ENCODE assay signal across 25 cellular contexts in the genomic region with DNA sequence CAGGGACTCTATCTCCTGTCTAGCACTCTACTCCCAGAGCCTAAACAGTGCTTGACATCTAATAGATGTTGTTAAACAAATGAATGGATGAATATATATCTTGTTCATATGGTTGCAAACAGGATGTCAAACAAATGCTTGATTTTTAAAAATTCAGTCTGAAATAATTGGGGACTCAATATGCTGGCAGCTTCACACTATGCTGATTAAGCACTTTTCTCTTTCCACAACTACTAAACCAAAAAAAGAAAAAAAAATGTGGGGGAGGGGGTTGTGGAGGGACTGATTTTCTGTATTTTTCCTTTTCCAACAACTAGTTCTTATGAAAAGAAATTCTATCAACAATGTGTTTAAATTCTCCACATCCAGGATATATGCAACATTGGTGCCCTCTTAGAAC. TPM values are rescaled to one million over a fixed set of nuclear protein-coding genes. Genes with fewer than 3 reads are reported as not detected.
DNase-seq lines count a peak whose midpoint lies in the region; ATAC-seq, FAIRE-seq and TF ChIP-seq lines count a peak whose summit lies in the region.
"Had no signal": no experiment of that assay in that cellular context is flagged by ENCODE, and none has a peak within 500 bp of the region (broad histone marks: within the 10 kb centered on the region; RNA-seq: fewer than 3 reads in every experiment).

No MANE protein-coding gene starts in this region.

- H3K9me3 ChIP-seq in HepG2 (ENCODE audit: low read length): peaks cover 9% of the 10 kb centered on the region; the same call in 1 of the 2 replicates
- H3K9me3 ChIP-seq in right lobe of liver: no peaks in the 10 kb centered on the region
- peaks cover 7% of the 10 kb centered on the region for H3K9me3 ChIP-seq in IMR-90 (ENCODE audit: control insufficient read depth, insufficient read depth, low read length)
- peaks cover 2 to 3% of the 10 kb centered on the region in 2 experiments; a peak in 1 of 4 replicates for H3K9me3 ChIP-seq in H1 (ENCODE audit: insufficient read depth in 2 of 2, low read depth in 1 of 2, low read length in 1 of 2)
- H3K9me3 ChIP-seq: BE2C had no signal

- no peak overlapping the region for H2AK9ac ChIP-seq in IMR-90 (replicated peaks; ENCODE audit: low read depth, low read length, poor library complexity)

- H3K79me2 ChIP-seq in HepG2 (ENCODE audit: insufficient read depth, low read length) (no peaks in the 10 kb centered on the region), H1 (ENCODE audit: control insufficient read depth in 1 of 2, insufficient read depth in 2 of 2, low read length in 2 of 2) (no peaks in the 10 kb centered on the region)

- dilution Hi-C loops in IMR-90 (cut with HindIII; ENCODE audit: low sequenced_read_pairs, unreplicated experiment): no loop called here

- H2BK15ac ChIP-seq in IMR-90 (ENCODE audit: low read depth, low read length): no peak overlapping the region
- no peak overlapping the region for H2BK15ac ChIP-seq in H1 (ENCODE audit: low read length)

- no peak for TF ChIP-seq RAD21 in HepG2 (CRISPR knock-in tag; IDR thresholded peaks at IDR 0.05)
- TF ChIP-seq RAD21 in IMR-90 (IDR thresholded peaks at IDR 0.05; ENCODE audit: low read length): no peak
- no peak for TF ChIP-seq RAD21 in H1 (IDR thresholded peaks at IDR 0.05 in 1 of 2, conservative IDR thresholded peaks at IDR 0.05 in 1 of 2; ENCODE audit: low read depth in 2 of 2, low read length in 2 of 2)

- H3K23ac ChIP-seq in IMR-90 (ENCODE audit: low read depth, low read length) (no peak overlapping the region), H1 (ENCODE audit: insufficient read length) (no peak overlapping the region)

- H3K4me2 ChIP-seq in HepG2 (ENCODE audit: low read depth, low read length) (no peak overlapping the region), IMR-90 (ENCODE audit: low read depth, low read length) (no peak overlapping the region), H1 (ENCODE audit: insufficient read depth in 1 of 2, low read depth in 2 of 2, low read length in 2 of 2) (no peak overlapping the region)
- H3K4me2 ChIP-seq: BLaER1 had no signal

- no peak overlapping the region for H3K27ac ChIP-seq in HepG2 (ENCODE audit: extremely low read length, insufficient read depth, low read length)
- no peak overlapping the region for H3K27ac ChIP-seq in right lobe of liver
- no peak overlapping the region for H3K27ac ChIP-seq in IMR-90 (ENCODE audit: insufficient read depth, low read length)
- H3K27ac ChIP-seq in H1 (ENCODE audit: low read depth, low read length): no peak overlapping the region
- H3K27ac ChIP-seq: 22Rv1, BLaER1 had no signal

- H2AFZ ChIP-seq in HepG2 (ENCODE audit: low read length) (no peak overlapping the region), IMR-90 (replicated peaks; ENCODE audit: low read length, poor library complexity) (no peak overlapping the region), H1 (ENCODE audit: low read length) (no peak overlapping the region)

- TF ChIP-seq CTCF in HepG2 (CRISPR knock-in tag; IDR thresholded peaks at IDR 0.05): no peak
- no peak for TF ChIP-seq CTCF in right lobe of liver (IDR thresholded peaks at IDR 0.05)
- no peak for TF ChIP-seq CTCF in IMR-90 (conservative IDR thresholded peaks at IDR 0.05; ENCODE audit: low read depth, low read length)
- TF ChIP-seq CTCF in H1 (IDR thresholded peaks at IDR 0.05; ENCODE audit: control extremely low read depth in 1 of 3, insufficient read depth in 1 of 3, low read depth in 1 of 3, low read length in 3 of 3): no peak

- H2BK12ac ChIP-seq in H1 (ENCODE audit: low read depth, low read length): no peak overlapping the region

- intact Hi-C loops in HepG2 (cut with micrococcal nuclease; ENCODE audit: unreplicated experiment) (no loop called here), right lobe of liver (cut with DNase I) (no loop called here), IMR-90 (cut with micrococcal nuclease) (no loop called here)

- H3K14ac ChIP-seq in IMR-90 (replicated peaks; ENCODE audit: low read depth, low read length) (no peak overlapping the region), H1 (ENCODE audit: insufficient read length) (no peak overlapping the region)

- H3K9ac ChIP-seq in HepG2 (ENCODE audit: insufficient read depth, low read depth, low read length): no peak overlapping the region
- no peak overlapping the region for H3K9ac ChIP-seq in IMR-90 (ENCODE audit: low read depth, low read length)
- no peak overlapping the region for H3K9ac ChIP-seq in H1 (replicated peaks in 1 of 4; ENCODE audit: extremely low read depth in 1 of 4, low read depth in 3 of 4, low read length in 3 of 4)
- H3K9ac ChIP-seq: BLaER1 had no signal

- no peak overlapping the region for H3K4me3 ChIP-seq in HepG2 (replicated peaks in 1 of 3; ENCODE audit: insufficient read depth in 1 of 3, low read depth in 2 of 3, low read length in 3 of 3)
- no peak overlapping the region for H3K4me3 ChIP-seq in right lobe of liver
- no peak overlapping the region for H3K4me3 ChIP-seq in IMR-90 (ENCODE audit: insufficient read depth, low read depth, low read length)
- no peak overlapping the region for H3K4me3 ChIP-seq in H1 (ENCODE audit: extremely low read depth in 1 of 4, insufficient read depth in 2 of 4, low read depth in 3 of 4, low read length in 4 of 4)
- H3K4me3 ChIP-seq: BLaER1 had no signal

- H3K36me3 ChIP-seq in HepG2 (replicated peaks in 1 of 2; ENCODE audit: control insufficient read depth in 1 of 2, insufficient read depth in 2 of 2, low read length in 2 of 2): no peaks in the 10 kb centered on the region
- H3K36me3 ChIP-seq in right lobe of liver: no peaks in the 10 kb centered on the region
- H3K36me3 ChIP-seq in IMR-90 (ENCODE audit: control insufficient read depth, insufficient read depth, low read length): no peaks in the 10 kb centered on the region
- H3K36me3 ChIP-seq in H1 (ENCODE audit: control insufficient read depth in 2 of 4, insufficient read depth in 4 of 4, low read length in 3 of 4): no peaks in the 10 kb centered on the region
- H3K36me3 ChIP-seq: BE2C, BLaER1 had no signal

- H2AK5ac ChIP-seq in IMR-90 (ENCODE audit: low read depth, low read length) (no peak overlapping the region), H1 (ENCODE audit: low read depth, low read length) (no peak overlapping the region)

- H4K5ac ChIP-seq in IMR-90 (ENCODE audit: low read depth, low read length): no peak overlapping the region
- H4K5ac ChIP-seq in H1 (ENCODE audit: insufficient read length, low read depth, low read length): no peak overlapping the region

- H4K20me1 ChIP-seq in HepG2 (ENCODE audit: insufficient read depth, low read length) (no peaks in the 10 kb centered on the region), IMR-90 (ENCODE audit: insufficient read depth, low read length) (no peaks in the 10 kb centered on the region), H1 (replicated peaks in 1 of 2; ENCODE audit: control insufficient read depth in 1 of 2, insufficient read depth in 2 of 2, low read length in 2 of 2) (no peaks in the 10 kb centered on the region)
- H4K20me1 ChIP-seq: BLaER1 had no signal

- ATAC-seq in HepG2 (no peak), right lobe of liver (no peak), IMR-90 (ENCODE audit: low read depth) (no peak)

- H2BK20ac ChIP-seq in IMR-90 (ENCODE audit: low read depth, low read length): no peak overlapping the region
- no peak overlapping the region for H2BK20ac ChIP-seq in H1 (ENCODE audit: low read length)

- H3K9me1 ChIP-seq in IMR-90 (ENCODE audit: insufficient read depth, low read length): no peaks in the 10 kb centered on the region

- BruUV-seq in HepG2 (replicated peaks; lab: Mats Ljungman, UMichigan): no TSS peak
- no TSS peak for BruUV-seq in IMR-90 (replicated peaks; lab: Mats Ljungman, UMichigan)

- TF ChIP-seq POLR2A in HepG2 (IDR thresholded peaks at IDR 0.05; ENCODE audit: insufficient read depth in 1 of 2, low read depth in 2 of 2, low read length in 2 of 2) (no peak), right lobe of liver (IDR thresholded peaks at IDR 0.05) (no peak), IMR-90 (IDR thresholded peaks at IDR 0.05; ENCODE audit: low read depth, low read length) (no peak), H1 (IDR thresholded peaks at IDR 0.05; ENCODE audit: control extremely low read depth in 1 of 2, low read depth in 2 of 2, low read length in 2 of 2) (no peak)

- H4K91ac ChIP-seq in IMR-90 (ENCODE audit: insufficient read depth, low read depth, low read length) (no peak overlapping the region), H1 (replicated peaks; ENCODE audit: insufficient read length, low read length) (no peak overlapping the region)

- H3K79me1 ChIP-seq in IMR-90 (ENCODE audit: low read depth in 1 of 2, low read length in 2 of 2) (no peaks in the 10 kb centered on the region), H1 (ENCODE audit: low read depth, low read length) (no peaks in the 10 kb centered on the region)

- no peak overlapping the region for H2BK120ac ChIP-seq in IMR-90 (ENCODE audit: low read depth, low read length)
- H2BK120ac ChIP-seq in H1 (replicated peaks; ENCODE audit: low read depth, low read length): no peak overlapping the region

- CTCF ChIA-PET in HepG2 (lab: Yijun Ruan, JAX; ENCODE audit: low intra/inter-chr PET ratio, low total read pairs) (no interaction called here), IMR-90 (lab: Yijun Ruan, JAX) (no interaction called here), H1 (lab: Charles Lee; ENCODE audit: partially characterized antibody) (no interaction called here)

- H3K56ac ChIP-seq in IMR-90 (ENCODE audit: extremely low read depth, insufficient read depth, low read length) (no peak overlapping the region), H1 (replicated peaks; ENCODE audit: insufficient read length, low read depth, low read length) (no peak overlapping the region)

- FAIRE-seq in HepG2 (lab: Jason Lieb, UNC) (no peak), H1 (lab: Jason Lieb, UNC) (no peak)
- FAIRE-seq: G401.6, GM12892, GM18507 had no signal

- no peak overlapping the region for H3K4ac ChIP-seq in IMR-90 (ENCODE audit: low read depth, low read length)
- no peak overlapping the region for H3K4ac ChIP-seq in H1 (replicated peaks; ENCODE audit: insufficient read length, low read depth, low read length)

- H3K18ac ChIP-seq in IMR-90 (ENCODE audit: low read depth, low read length) (no peak overlapping the region), H1 (ENCODE audit: extremely low read depth, low read length) (no peak overlapping the region)

- TF ChIP-seq EP300 in HepG2 (IDR thresholded peaks at IDR 0.05; ENCODE audit: low read depth in 2 of 2, low read length in 2 of 2) (no peak), HepG2 (CRISPR knock-in tag; IDR thresholded peaks at IDR 0.05; ENCODE audit: borderline replicate concordance) (no peak), H1 (IDR thresholded peaks at IDR 0.05; ENCODE audit: borderline replicate concordance in 1 of 2, low read depth in 2 of 2, low read length in 2 of 2) (no peak)

- in situ Hi-C loops in HepG2 (cut with HindIII; ENCODE audit: extremely low pct_ligation_motif_present, low pct_unique_long_range_greater_than_20kb) (no loop called here), IMR-90 (cut with MboI; ENCODE audit: low sequenced_read_pairs) (no loop called here)

- no peaks in the 10 kb centered on the region for H3K23me2 ChIP-seq in H1 (ENCODE audit: low read depth, low read length)

- peaks cover 6% of the 10 kb centered on the region; the same call in 1 of the 2 replicates for H3K4me1 ChIP-seq in HepG2 (ENCODE audit: insufficient read depth, low read length)
- no peaks in the 10 kb centered on the region for H3K4me1 ChIP-seq in right lobe of liver
- H3K4me1 ChIP-seq in IMR-90 (ENCODE audit: control insufficient read depth, insufficient read depth, low read length): no peaks in the 10 kb centered on the region
- no peaks in the 10 kb centered on the region for H3K4me1 ChIP-seq in H1 (replicated peaks in 1 of 4; ENCODE audit: control insufficient read depth in 3 of 4, insufficient read depth in 4 of 4, low read length in 3 of 4)
- H3K4me1 ChIP-seq: BE2C, BLaER1 had no signal

- DNase-seq in HepG2 (ENCODE audit: low spot score): no peak
- DNase-seq in right lobe of liver: no peak
- DNase-seq in IMR-90: no peak
- no peak for DNase-seq in H1 (ENCODE audit: low read depth in 1 of 2, low spot score in 2 of 2)
- no peak for DNase-seq in activated CD4-positive, CD25-positive, alpha-beta regulatory T cell (lab: John Stamatoyannopoulos, UW)
- DNase-seq in pons (ENCODE audit: low spot score): no peak
- DNase-seq: ACHN; BE2C; C1 segment of cervical spinal cord; CD4-positive, alpha-beta memory T cell; CD4-positive, CD25-positive, alpha-beta regulatory T cell; CD8-positive, alpha-beta memory T cell; COR-L47; DMS 273 treated with DMSO at 0.1 percent for 48 hours; DMS153; DMS53; DMS79; DND-41; EL; GF-D8 had no signal

- POLR2A ChIA-PET in HepG2 (lab: Yijun Ruan, JAX): no interaction called here
- POLR2A ChIA-PET in IMR-90 (lab: Charles Lee; ENCODE audit: unreplicated experiment): no interaction called here
- POLR2A ChIA-PET in H1 (lab: Charles Lee; ENCODE audit: partially characterized antibody): interaction anchor here (1.2 kb wide), 1 partner anchor 11 kb away, joined by 5 read pairs; no protein-coding TSS in a partner anchor

- H2BK5ac ChIP-seq in IMR-90 (ENCODE audit: low read depth, low read length, poor library complexity, severe bottlenecking): no peak overlapping the region
- no peak overlapping the region for H2BK5ac ChIP-seq in H1 (ENCODE audit: low read depth, low read length)

- H4K8ac ChIP-seq in IMR-90 (ENCODE audit: low read depth in 2 of 2, low read length in 2 of 2) (no peak overlapping the region), H1 (ENCODE audit: extremely low read depth, insufficient read depth, low read length) (no peak overlapping the region)

- 0 out of 5 replicates have a peak, but pooled peaks cover 0 to 7% of the 10 kb centered on the region in 2 experiments for H3K27me3 ChIP-seq in HepG2 (ENCODE audit: control insufficient read depth in 1 of 2, insufficient read depth in 2 of 2, low read length in 2 of 2)
- H3K27me3 ChIP-seq in right lobe of liver: no peaks in the 10 kb centered on the region
- H3K27me3 ChIP-seq in IMR-90 (ENCODE audit: control insufficient read depth, insufficient read depth, low read length): peaks cover 19% of the 10 kb centered on the region
- H3K27me3 ChIP-seq in H1 (replicated peaks in 1 of 4; ENCODE audit: control insufficient read depth in 3 of 4, extremely low read depth in 1 of 4, insufficient read depth in 3 of 4, low read length in 3 of 4): peaks cover 0 to 1% (median 0%) of the 10 kb centered on the region in 4 experiments; a peak in 1 of 7 replicates
- H3K27me3 ChIP-seq: BE2C, BLaER1 had no signal

RNA-seq across cellular contexts. Expression of gene SF3B5, which starts 42.9 kb away (rescaled TPM):
- total RNA-seq in HepG2 (2016; rRNA removed; fragmentation: Illumina TruSeq; extraction: Trizol) (263 and 346 TPM in 2 replicates), right lobe of liver (100 to 1,000 TPM in 2 of 6 experiments, 10 to 100 TPM in 4; 59.2 to 206 (median 70.6) TPM), IMR-90 (2012; rRNA removed) (227 and 242 TPM in 2 replicates)
- total RNA-seq in HepG2 (2016; cell fraction: cytosol; rRNA removed; fragmentation: Illumina TruSeq; extraction: Trizol; ENCODE audit: low read depth): 104 and 124 TPM in 2 replicates
- total RNA-seq in HepG2 (2016; cell fraction: insoluble cytoplasmic fraction; rRNA removed; fragmentation: Illumina TruSeq; extraction: Trizol): 265 and 405 TPM in 2 replicates
- 116 and 142 TPM in 2 replicates for total RNA-seq in HepG2 (2016; cell fraction: membrane; rRNA removed; fragmentation: Illumina TruSeq; extraction: Trizol)
- total RNA-seq in HepG2 (2016; cell fraction: nucleus; rRNA removed; fragmentation: Illumina TruSeq; extraction: Trizol): 87.5 and 103 TPM in 2 replicates
- polyA plus RNA-seq in HepG2 (2011; rRNA removed) (292 and 294 TPM in 2 replicates), IMR-90 (2012; rRNA removed) (290 and 333 TPM in 2 replicates), H1 (2011; rRNA removed) (588 and 624 TPM in 2 replicates)
- polyA plus RNA-seq in HepG2 (2011; cell fraction: cytosol; rRNA removed): 334 and 504 TPM in 2 replicates
- 112 and 124 TPM in 2 replicates for polyA plus RNA-seq in HepG2 (2011; cell fraction: nucleus; rRNA removed)
- 110 and 133 TPM in 2 replicates for polyA plus RNA-seq in HepG2 (2012)
- polyA plus RNA-seq in HepG2 (2016; cell fraction: cytosol; fragmentation: Illumina TruSeq; extraction: Trizol; ENCODE audit: low read depth): 115 and 146 TPM in 2 replicates
- polyA plus RNA-seq in HepG2 (2016; cell fraction: insoluble cytoplasmic fraction; fragmentation: Illumina TruSeq; extraction: Trizol; ENCODE audit: low read depth): 417 and 449 TPM in 2 replicates
- 111 and 138 TPM in 2 replicates for polyA plus RNA-seq in HepG2 (2016; cell fraction: membrane; fragmentation: Illumina TruSeq; extraction: Trizol; ENCODE audit: low read depth)
- polyA plus RNA-seq in HepG2 (2016; cell fraction: nucleus; fragmentation: Illumina TruSeq; extraction: Trizol; ENCODE audit: insufficient read depth, low read depth): 162 and 180 TPM in 2 replicates
- polyA minus RNA-seq in HepG2 (2011; rRNA and poly(A)+ RNA removed; ENCODE audit: low replicate concordance): 275 and 292 TPM in 2 replicates
- polyA minus RNA-seq in HepG2 (2011; cell fraction: cytosol; rRNA and poly(A)+ RNA removed): 65.1 and 84.0 TPM in 2 replicates
- polyA minus RNA-seq in HepG2 (2011; cell fraction: nucleus; rRNA and poly(A)+ RNA removed): 34.2 and 34.9 TPM in 2 replicates
- 375 and 435 TPM in 2 replicates for polyA plus RNA-seq in IMR-90 (2012; cell fraction: cytosol; rRNA removed)
- 143 and 157 TPM in 2 replicates for polyA plus RNA-seq in IMR-90 (2012; cell fraction: nucleus; rRNA removed; ENCODE audit: low replicate concordance)
- total RNA-seq in H1 (2021; fragmentation: NEBNext Ultra II Directional; extraction: Animal tissue kit (Norgen Biotek cat#: 25700)): 195 and 206 TPM in 2 replicates
- 445 TPM for polyA plus RNA-seq in H1 (2011; cell fraction: cytosol; rRNA removed)
- 265 TPM for polyA plus RNA-seq in H1 (2011; cell fraction: nucleus; rRNA removed)
- polyA plus RNA-seq in H1 (2012, experiment 1 of 2): 136 to 252 TPM (median 245 TPM) in 4 replicates
- 517 TPM for polyA plus RNA-seq in H1 (2012, experiment 2 of 2)
- polyA plus RNA-seq in H1 (2013, experiment 1 of 2): 286 TPM
- 291 TPM for polyA plus RNA-seq in H1 (2013, experiment 2 of 2)
- 133 and 143 TPM in 2 replicates for polyA minus RNA-seq in H1 (2011; rRNA and poly(A)+ RNA removed)
- 103 TPM for polyA minus RNA-seq in H1 (2011; cell fraction: cytosol; rRNA and poly(A)+ RNA removed)
- 94.1 TPM for polyA minus RNA-seq in H1 (2011; cell fraction: nucleus; rRNA and poly(A)+ RNA removed)

RNA-seq across cellular contexts. Expression of gene PLAGL1, which starts 44.4 kb away (rescaled TPM):
- total RNA-seq in HepG2 (2016; rRNA removed; fragmentation: Illumina TruSeq; extraction: Trizol): 0.38 and 0.60 TPM in 2 replicates
- 0.44 and 0.51 TPM in 2 replicates for total RNA-seq in HepG2 (2016; cell fraction: cytosol; rRNA removed; fragmentation: Illumina TruSeq; extraction: Trizol; ENCODE audit: low read depth)
- 0.42 and 0.54 TPM in 2 replicates for total RNA-seq in HepG2 (2016; cell fraction: insoluble cytoplasmic fraction; rRNA removed; fragmentation: Illumina TruSeq; extraction: Trizol)
- total RNA-seq in HepG2 (2016; cell fraction: membrane; rRNA removed; fragmentation: Illumina TruSeq; extraction: Trizol): 0.72 and 0.90 TPM in 2 replicates
- total RNA-seq in HepG2 (2016; cell fraction: nucleus; rRNA removed; fragmentation: Illumina TruSeq; extraction: Trizol): 1.7 and 2.3 TPM in 2 replicates
- polyA plus RNA-seq in HepG2 (2011; rRNA removed): 2.2 and 2.3 TPM in 2 replicates
- 0.91 and 1.4 TPM in 2 replicates for polyA plus RNA-seq in HepG2 (2011; cell fraction: cytosol; rRNA removed)
- 7.1 and 8.1 TPM in 2 replicates for polyA plus RNA-seq in HepG2 (2011; cell fraction: nucleus; rRNA removed)
- polyA plus RNA-seq in HepG2 (2012): 3.0 and 3.9 TPM in 2 replicates
- polyA plus RNA-seq in HepG2 (2016; cell fraction: cytosol; fragmentation: Illumina TruSeq; extraction: Trizol; ENCODE audit: low read depth): 0.06 and 0.17 TPM in 2 replicates
- polyA plus RNA-seq in HepG2 (2016; cell fraction: insoluble cytoplasmic fraction; fragmentation: Illumina TruSeq; extraction: Trizol; ENCODE audit: low read depth): 0.98 and 1.4 TPM in 2 replicates
- polyA plus RNA-seq in HepG2 (2016; cell fraction: membrane; fragmentation: Illumina TruSeq; extraction: Trizol; ENCODE audit: low read depth): 0.48 and 0.84 TPM in 2 replicates
- 3.1 and 4.2 TPM in 2 replicates for polyA plus RNA-seq in HepG2 (2016; cell fraction: nucleus; fragmentation: Illumina TruSeq; extraction: Trizol; ENCODE audit: insufficient read depth, low read depth)
- 2.9 and 8.6 TPM in 2 replicates for polyA minus RNA-seq in HepG2 (2011; rRNA and poly(A)+ RNA removed; ENCODE audit: low replicate concordance)
- 0.89 and 1.1 TPM in 2 replicates for polyA minus RNA-seq in HepG2 (2011; cell fraction: cytosol; rRNA and poly(A)+ RNA removed)
- 4.8 and 5.1 TPM in 2 replicates for polyA minus RNA-seq in HepG2 (2011; cell fraction: nucleus; rRNA and poly(A)+ RNA removed)
- 1 to 10 TPM in 5 of 6 experiments, under 1 TPM in 1; 0.74 to 3.2 (median 1.6) TPM for total RNA-seq in right lobe of liver
- total RNA-seq in IMR-90 (2012; rRNA removed): 15.3 and 23.3 TPM in 2 replicates
- 73.4 and 73.8 TPM in 2 replicates for polyA plus RNA-seq in IMR-90 (2012; rRNA removed)
- 36.3 and 46.1 TPM in 2 replicates for polyA plus RNA-seq in IMR-90 (2012; cell fraction: cytosol; rRNA removed)
- polyA plus RNA-seq in IMR-90 (2012; cell fraction: nucleus; rRNA removed; ENCODE audit: low replicate concordance): 316 and 398 TPM in 2 replicates
- 1.1 and 2.2 TPM in 2 replicates for total RNA-seq in H1 (2021; fragmentation: NEBNext Ultra II Directional; extraction: Animal tissue kit (Norgen Biotek cat#: 25700))
- polyA plus RNA-seq in H1 (2011; rRNA removed): 0.94 and 1.2 TPM in 2 replicates
- polyA plus RNA-seq in H1 (2011; cell fraction: cytosol; rRNA removed): 0.81 TPM
- 4.0 TPM for polyA plus RNA-seq in H1 (2011; cell fraction: nucleus; rRNA removed)
- 0.82 to 2.1 TPM (median 1.5 TPM) in 4 replicates for polyA plus RNA-seq in H1 (2012, experiment 1 of 2)
- 0.17 TPM for polyA plus RNA-seq in H1 (2012, experiment 2 of 2)
- polyA plus RNA-seq in H1 (2013, experiment 1 of 2): 0.89 TPM
- polyA plus RNA-seq in H1 (2013, experiment 2 of 2): 0.81 TPM
- 1.9 and 3.1 TPM in 2 replicates for polyA minus RNA-seq in H1 (2011; rRNA and poly(A)+ RNA removed)
- polyA minus RNA-seq in H1 (2011; cell fraction: cytosol; rRNA and poly(A)+ RNA removed): 0.51 TPM
- 2.9 TPM for polyA minus RNA-seq in H1 (2011; cell fraction: nucleus; rRNA and poly(A)+ RNA removed)

Comparison
In these comparisons a context has a peak if more than half of its experiments do, and no peak if none do; other contexts are left out.
1. Of the 41 proteins assayed by ChIP-seq in both HepG2 and H1: peak only in HepG2: none; only in H1: none; in both: MAFK; in neither: 40.